1 cellular context compared by ENCODE assay signal in genomic region chr1:56477164-56478111, GRCh38.
TF ChIP-seq lines count a peak whose summit lies in the region.

No MANE protein-coding gene starts in this region.

TF ChIP-seq in HepG2, 621 proteins besides CTCF, POLR2A, EP300 and RAD21 (continued from another document and continues in another):
- TF ChIP-seq PATZ1 (CRISPR knock-in tag; IDR thresholded peaks at IDR 0.05) (peak; percentile 93), HDAC2 (CRISPR knock-in tag; IDR thresholded peaks at IDR 0.05) (peak; percentile 49; the same call in 1 of the 2 replicates), DMAP1 (CRISPR knock-in tag; IDR thresholded peaks at IDR 0.05) (peak; percentile 60; the same call in 1 of the 2 replicates), GRHL1 (CRISPR knock-in tag; conservative IDR thresholded peaks at IDR 0.05) (no peak), XBP1 (CRISPR knock-in tag; IDR thresholded peaks at IDR 0.05) (no peak), SP5 (CRISPR knock-in tag; IDR thresholded peaks at IDR 0.05; ENCODE audit: borderline replicate concordance, low read depth) (peak; percentile 47; the same call in 1 of the 2 replicates), YY1 (IDR thresholded peaks at IDR 0.05; ENCODE audit: insufficient read depth, insufficient replicate concordance, low read depth, low read length) (peak; percentile 32), ZNF501 (CRISPR knock-in tag; IDR thresholded peaks at IDR 0.05) (peak; percentile 82), TBX2 (CRISPR knock-in tag; IDR thresholded peaks at IDR 0.05; ENCODE audit: borderline replicate concordance) (peak; percentile 44; the same call in 1 of the 2 replicates), PRDM15 (CRISPR knock-in tag; IDR thresholded peaks at IDR 0.05) (no peak), SOX6 (IDR thresholded peaks at IDR 0.05) (no peak), SOX6 (CRISPR knock-in tag; IDR thresholded peaks at IDR 0.05) (peak; percentile 63; the same call in 1 of the 2 replicates), PHF20 (CRISPR knock-in tag; IDR thresholded peaks at IDR 0.05) (no peak), ZBTB3 (CRISPR knock-in tag; IDR thresholded peaks at IDR 0.05; ENCODE audit: borderline replicate concordance, low read depth) (no peak), ZBTB10 (CRISPR knock-in tag; IDR thresholded peaks at IDR 0.05; ENCODE audit: borderline replicate concordance) (no peak), ZNF160 (CRISPR knock-in tag; IDR thresholded peaks at IDR 0.05) (peak; percentile 51; the same call in 1 of the 2 replicates), BRD4 (CRISPR knock-in tag; IDR thresholded peaks at IDR 0.05) (0 out of 2 replicates have a peak, but pooled peaks have one; percentile 31), DNMT3B (CRISPR knock-in tag; conservative IDR thresholded peaks at IDR 0.05) (no peak), BHLHE40 (IDR thresholded peaks at IDR 0.05; ENCODE audit: low read length) (peak; percentile 32; the same call in 1 of the 2 replicates), MYC (CRISPR knock-in tag; IDR thresholded peaks at IDR 0.05; ENCODE audit: borderline replicate concordance) (peak; percentile 62; the same call in 1 of the 2 replicates), ZNF574 (CRISPR knock-in tag; IDR thresholded peaks at IDR 0.05) (peak; percentile 19; the same call in 1 of the 2 replicates), CENPBD1 (CRISPR knock-in tag; IDR thresholded peaks at IDR 0.05; ENCODE audit: borderline replicate concordance, low read depth) (no peak), ZBTB38 (CRISPR knock-in tag; IDR thresholded peaks at IDR 0.05) (peak; percentile 42; the same call in 1 of the 2 replicates), KDM2A (CRISPR knock-in tag; IDR thresholded peaks at IDR 0.05; ENCODE audit: borderline replicate concordance, low read depth) (peak; percentile 40; the same call in 1 of the 2 replicates), ZNF543 (CRISPR knock-in tag; IDR thresholded peaks at IDR 0.05) (no peak), TFAP4 (IDR thresholded peaks at IDR 0.05; ENCODE audit: borderline replicate concordance, low read depth) (no peak; the same call in 1 of the 2 replicates), DR1 (CRISPR knock-in tag; IDR thresholded peaks at IDR 0.05) (peak; percentile 72; the same call in 1 of the 2 replicates), PAWR (CRISPR knock-in tag; IDR thresholded peaks at IDR 0.05; ENCODE audit: borderline replicate concordance) (no peak), ZKSCAN8 (CRISPR knock-in tag; IDR thresholded peaks at IDR 0.05; ENCODE audit: borderline replicate concordance) (no peak), NFYB (CRISPR knock-in tag; IDR thresholded peaks at IDR 0.05) (peak; percentile 50; the same call in 1 of the 2 replicates), AGO1 (IDR thresholded peaks at IDR 0.05; ENCODE audit: low read depth, low read length, poor library complexity, severe bottlenecking) (no peak), POGZ (CRISPR knock-in tag; IDR thresholded peaks at IDR 0.05) (peak; percentile 54), SOX5 (CRISPR knock-in tag; IDR thresholded peaks at IDR 0.05; ENCODE audit: borderline replicate concordance) (no peak; the same call in 1 of the 2 replicates), SMAD3 (CRISPR knock-in tag; IDR thresholded peaks at IDR 0.05) (peak; percentile 20; the same call in 1 of the 2 replicates), KAT8 (CRISPR knock-in tag; IDR thresholded peaks at IDR 0.05) (peak; percentile 22; the same call in 1 of the 2 replicates), ZNF607 (CRISPR knock-in tag; IDR thresholded peaks at IDR 0.05; ENCODE audit: borderline replicate concordance) (0 out of 2 replicates have a peak, but pooled peaks have one; percentile 27), JUND (CRISPR knock-in tag; IDR thresholded peaks at IDR 0.05) (no peak), MTA1 (CRISPR knock-in tag; IDR thresholded peaks at IDR 0.05; ENCODE audit: borderline replicate concordance) (peak; percentile 38; the same call in 1 of the 2 replicates), FOXM1 (CRISPR knock-in tag; IDR thresholded peaks at IDR 0.05) (no peak), HNF1A (IDR thresholded peaks at IDR 0.05; ENCODE audit: low read depth) (no peak; the same call in 1 of the 2 replicates), HNF1A (CRISPR knock-in tag; IDR thresholded peaks at IDR 0.05; ENCODE audit: borderline replicate concordance) (peak; percentile 45; the same call in 1 of the 2 replicates)
